In genomic region chr15:57683481-57683880, GRCh38 we compare ENCODE assay signal across 16 cellular contexts. TPM values are rescaled to one million over a fixed set of nuclear protein-coding genes. Genes with fewer than 3 reads are reported as not detected.
DNase-seq lines count a peak whose midpoint lies in the region; ATAC-seq and TF ChIP-seq lines count a peak whose summit lies in the region.
"Had no signal": no experiment of that assay in that cellular context is flagged by ENCODE, and none has a peak within 500 bp of the region (broad histone marks: within the 10 kb centered on the region; RNA-seq: fewer than 3 reads in every experiment).

No MANE protein-coding gene starts in this region.

- no peak for TF ChIP-seq EP300 in gastroesophageal sphincter (IDR thresholded peaks at IDR 0.05)

- DNase-seq in Right ventricle myocardium inferior (ENCODE audit: missing footprints) (no peak), cardiac septum (ENCODE audit: low spot score) (no peak), right atrium auricular region (ENCODE audit: low spot score) (no peak), GOT3 (lab: John Stamatoyannopoulos, UW) (no peak), HuH-7 (ENCODE audit: low spot score) (no peak)
- DNase-seq: AML-193; Caco-2; CD4-positive, alpha-beta T cell; GM23248; HCEC 1CT; IMR-90 had no signal

- peaks cover 2 to 61% (median 4%) of the 10 kb centered on the region in 3 donors for H3K4me1 ChIP-seq in gastroesophageal sphincter
- H3K4me1 ChIP-seq in right atrium auricular region: peaks cover 0 to 51% of the 10 kb centered on the region in 2 donors
- H3K4me1 ChIP-seq: Caco-2 had no signal

- H3K4me3 ChIP-seq in gastroesophageal sphincter: no peak overlapping the region
- no peak overlapping the region for H3K4me3 ChIP-seq in right atrium auricular region
- H3K4me3 ChIP-seq: A549, GM23248 had no signal

- TF ChIP-seq POLR2A in gastroesophageal sphincter (IDR thresholded peaks at IDR 0.05): no peak

- H3K9me3 ChIP-seq in gastroesophageal sphincter (no peaks in the 10 kb centered on the region), right atrium auricular region (no peaks in the 10 kb centered on the region)
- H3K9me3 ChIP-seq: A549, Caco-2 had no signal

- no peaks in the 10 kb centered on the region for H3K27me3 ChIP-seq in gastroesophageal sphincter
- H3K27me3 ChIP-seq in right atrium auricular region: no peaks in the 10 kb centered on the region

- ATAC-seq in Right ventricle myocardium inferior (peak; percentile 10), gastroesophageal sphincter (peak; percentile 82), GM19023 (IDR thresholded peaks at IDR 0.05; ENCODE audit: unreplicated experiment) (no peak)
- ATAC-seq: A549 had no signal

- TF ChIP-seq CTCF in gastroesophageal sphincter (IDR thresholded peaks at IDR 0.05) (no peak), right atrium auricular region (IDR thresholded peaks at IDR 0.05) (no peak)

- 40 to 44% methylated on average over 1 of the region's 1 CpG for WGBS in gastroesophageal sphincter (ENCODE audit: low coverage in 1 of 2), 2 donors

- peak overlapping the region; percentile 78 to 84 (median 81) for H3K27ac ChIP-seq in gastroesophageal sphincter
- peak overlapping the region; percentile 78 to 81 for H3K27ac ChIP-seq in right atrium auricular region
- H3K27ac ChIP-seq: 22Rv1, A549, C4-2B, GM23248 had no signal

- intact Hi-C loops in Right ventricle myocardium inferior (cut with DNase I): no loop called here
- intact Hi-C loops in cardiac septum (cut with DNase I): no loop called here

- H3K36me3 ChIP-seq in gastroesophageal sphincter (no peaks in the 10 kb centered on the region), right atrium auricular region (peaks cover 14% of the 10 kb centered on the region)

RNA-seq across cellular contexts. Expression of gene POLR2M, which starts 23.0 kb away (rescaled TPM):
- 42.6 TPM for total RNA-seq in Right ventricle myocardium inferior
- total RNA-seq in cardiac septum: 80.8 TPM
- 10 to 100 TPM; 47.3 to 80.5 (median 59.0) TPM for total RNA-seq in gastroesophageal sphincter
- 10 to 100 TPM; 68.0 to 97.5 TPM for total RNA-seq in right atrium auricular region
